ENCODE assay signal across 8 cellular contexts in the genomic region with DNA sequence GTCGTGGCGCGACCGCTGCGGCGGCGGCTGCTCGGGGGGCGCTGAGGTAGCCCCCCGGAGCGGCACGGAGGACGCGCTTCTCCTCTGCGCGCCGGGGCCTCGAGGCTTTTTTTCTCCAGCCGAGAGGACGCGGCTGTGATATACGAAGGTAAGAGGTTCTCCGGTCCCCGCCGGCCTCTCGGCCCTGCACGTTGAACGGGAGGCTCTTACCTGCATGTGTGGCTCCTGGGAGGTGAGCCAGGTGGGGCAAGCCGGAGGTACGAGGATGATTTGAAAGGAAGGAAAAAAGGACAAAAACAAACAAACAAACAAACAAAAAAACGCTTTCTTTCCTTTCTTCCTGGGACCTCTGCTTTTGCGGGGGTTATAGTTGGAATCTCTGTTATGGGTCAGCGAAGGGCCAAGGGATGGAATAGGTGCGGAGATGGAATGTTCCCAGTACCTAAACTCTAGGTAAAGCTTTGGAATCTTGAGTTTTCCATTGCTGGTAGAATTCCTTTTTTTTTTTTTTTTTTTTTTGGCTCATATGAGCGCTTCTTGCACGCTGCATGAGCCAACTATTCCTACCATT. TPM values are rescaled to one million over a fixed set of nuclear protein-coding genes. Genes with fewer than 3 reads are reported as not detected.
DNase-seq lines count a peak whose midpoint lies in the region; ATAC-seq and TF ChIP-seq lines count a peak whose summit lies in the region.

No MANE protein-coding gene starts in this region.

- peak; percentile 68 for DNase-seq in DMS79 treated with DMSO at 0.1 percent for 48 hours (lab: John Stamatoyannopoulos, UW)
- no peak for DNase-seq in Jurkat, Clone E6-1 (ENCODE audit: low read depth, low spot score)
- DNase-seq in smooth muscle cell (lab: John Stamatoyannopoulos, UW; ENCODE audit: unreplicated experiment) = no peak
- no peak for DNase-seq in AG08396 (ENCODE audit: low spot score)
- DNase-seq in globus pallidus (ENCODE audit: low spot score) = no peak

- TF ChIP-seq CTCF in smooth muscle cell (IDR thresholded peaks at IDR 0.05; ENCODE audit: borderline replicate concordance, insufficient read depth, poor library complexity, severe bottlenecking) = no peak

- peaks cover 12% of the 10 kb centered on the region for H4K20me1 ChIP-seq in smooth muscle cell (ENCODE audit: low read depth)

- peak; percentile 2 for ATAC-seq in GM21447 (IDR thresholded peaks at IDR 0.05; ENCODE audit: unreplicated experiment)

- peaks cover 7% of the 10 kb centered on the region for H3F3A ChIP-seq in smooth muscle cell (ENCODE audit: low read depth)

- H3K4me1 Mint-ChIP-seq in activated naive CD4-positive, alpha-beta T cell treated with anti-CD3 and anti-CD28 coated beads, Interleukin-2, amount 50 U/mL, for 24 hours = peaks cover 73% of the 10 kb centered on the region

- no peaks in the 10 kb centered on the region for H3K36me3 Mint-ChIP-seq in activated naive CD4-positive, alpha-beta T cell treated with anti-CD3 and anti-CD28 coated beads, Interleukin-2, amount 50 U/mL, for 24 hours

- peak overlapping the region; percentile 60 for H3K27ac ChIP-seq in smooth muscle cell (ENCODE audit: low read depth)

- peak overlapping the region; percentile 98 for H3K4me2 ChIP-seq in smooth muscle cell

- WGBS in smooth muscle cell (ENCODE audit: low lambda C conversion rate) = 1% methylated on average over 36 of the region's 36 CpGs

- peak overlapping the region; percentile 80 for H3K4me3 ChIP-seq in Jurkat, Clone E6-1 (ENCODE audit: low read length)
- H3K4me3 ChIP-seq in iPS-11a (ENCODE audit: low read depth, low read length) = peak overlapping the region; percentile 84
- H3K4me3 ChIP-seq in smooth muscle cell = peak overlapping the region; percentile 94

- H3K4me3 Mint-ChIP-seq in activated naive CD4-positive, alpha-beta T cell treated with anti-CD3 and anti-CD28 coated beads, Interleukin-2, amount 50 U/mL, for 24 hours = peak overlapping the region; percentile 87

- peak overlapping the region; percentile 87 for H3K9ac ChIP-seq in smooth muscle cell (ENCODE audit: low read depth)

- H3K9me3 ChIP-seq in smooth muscle cell (replicated peaks; ENCODE audit: low read depth) = no peaks in the 10 kb centered on the region

- peaks cover 28% of the 10 kb centered on the region for H3K4me1 ChIP-seq in smooth muscle cell (ENCODE audit: low read depth)

- no peaks in the 10 kb centered on the region for H3K9me3 Mint-ChIP-seq in activated naive CD4-positive, alpha-beta T cell treated with anti-CD3 and anti-CD28 coated beads, Interleukin-2, amount 50 U/mL, for 24 hours

- H3K79me2 ChIP-seq in smooth muscle cell (ENCODE audit: low read depth) = peaks cover 45% of the 10 kb centered on the region

- H3K27me3 Mint-ChIP-seq in activated naive CD4-positive, alpha-beta T cell treated with anti-CD3 and anti-CD28 coated beads, Interleukin-2, amount 50 U/mL, for 24 hours = no peaks in the 10 kb centered on the region

- peak overlapping the region; percentile 78 for H3K27ac Mint-ChIP-seq in activated naive CD4-positive, alpha-beta T cell treated with anti-CD3 and anti-CD28 coated beads, Interleukin-2, amount 50 U/mL, for 24 hours

- no peaks in the 10 kb centered on the region for H3K36me3 ChIP-seq in smooth muscle cell (ENCODE audit: low read depth)

- H2AFZ ChIP-seq in smooth muscle cell (ENCODE audit: low read depth) = peak overlapping the region; percentile 100

- no peaks in the 10 kb centered on the region for H3K27me3 ChIP-seq in smooth muscle cell (ENCODE audit: low read depth)

RNA-seq across cellular contexts. Expression of gene PTPN4, which starts 0.6 kb away (rescaled TPM):
- 13.5 TPM for polyA plus RNA-seq in Jurkat, Clone E6-1 (2012; ENCODE audit: insufficient read depth, insufficient read length)
- total RNA-seq in smooth muscle cell = 26.2 and 28.3 TPM in 2 replicates
- polyA plus RNA-seq in smooth muscle cell = 7.2 and 9.7 TPM in 2 replicates
